In the genomic region with DNA sequence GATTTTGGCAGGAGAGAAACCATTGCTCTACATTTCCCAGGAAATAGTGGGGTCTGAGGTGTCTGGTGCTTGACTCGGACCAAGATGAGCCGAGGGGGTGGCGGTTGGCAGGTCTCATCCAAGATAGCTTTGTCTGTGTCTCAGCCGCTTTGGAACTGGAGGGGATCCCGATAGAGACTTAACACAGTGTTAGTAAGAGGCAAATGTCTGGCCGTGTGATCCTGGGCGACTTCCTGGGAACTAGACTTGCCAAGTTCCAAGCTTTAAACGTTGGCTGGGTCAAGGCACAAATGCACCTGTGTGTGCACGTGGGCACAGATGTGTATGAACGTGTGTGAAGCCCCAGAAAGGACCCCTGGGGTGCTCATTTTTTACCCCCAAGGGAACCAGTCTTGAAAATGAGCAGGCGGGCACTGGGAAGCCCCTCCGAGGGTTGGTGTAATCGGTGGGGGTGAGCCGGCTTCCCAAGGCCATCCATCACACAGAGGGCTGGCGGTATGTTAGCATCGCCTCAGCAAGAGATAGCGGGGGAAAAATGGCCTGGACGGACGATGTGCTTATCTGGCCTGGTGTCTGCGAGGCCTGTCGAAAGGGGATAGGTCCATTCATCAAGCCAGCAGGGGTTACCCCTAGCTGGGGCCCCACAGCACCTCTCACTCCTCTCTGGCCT, we compare ENCODE assay signal across 23 cellular contexts.
DNase-seq lines count a peak whose midpoint lies in the region; ATAC-seq, FAIRE-seq and TF ChIP-seq lines count a peak whose summit lies in the region.
"Had no signal": no experiment of that assay in that cellular context is flagged by ENCODE, and none has a peak within 500 bp of the region (broad histone marks: within the 10 kb centered on the region; RNA-seq: fewer than 3 reads in every experiment).

No MANE protein-coding gene starts in this region.

- no peak for DNase-seq in activated CD4-positive, alpha-beta T cell treated with anti-CD3 and anti-CD28 coated beads, Interleukin-2, amount 10 ng/mL, durations not matched to agents 7 days and 5 days
- no peak for DNase-seq in activated CD4-positive, alpha-beta T cell treated with anti-CD3 and anti-CD28 coated beads, Interleukin-2, amount 50 U/mL, for 1 hour
- DNase-seq in H1 (ENCODE audit: low read depth in 1 of 2, low spot score in 2 of 2) (no peak), HK-2 (ENCODE audit: unreplicated experiment) (no peak), NCI-H1105 (lab: John Stamatoyannopoulos, UW) (no peak)
- DNase-seq: AML-193; CD4-positive, CD25-positive, alpha-beta regulatory T cell; COR-L47; H7; KG1; MV-4-11; NCI-H1417; NCI-H187; NCI-H2107; NCI-H510A; NCI-H748 treated with DMSO at 0.1 percent for 48 hours; NK-92 treated with Interleukin-12 subunit alpha and Interleukin-12 subunit beta, amount 100 ng/mL, for 24 hours; RPMI8226 had no signal

- H3K36me3 ChIP-seq in H1 (ENCODE audit: control insufficient read depth in 2 of 4, insufficient read depth in 4 of 4, low read length in 3 of 4) (no peaks in the 10 kb centered on the region), mesodermal cell (ENCODE audit: control insufficient read depth, insufficient read depth, low read length) (no peaks in the 10 kb centered on the region), urinary bladder (ENCODE audit: insufficient read depth) (no peaks in the 10 kb centered on the region)

- TF ChIP-seq POLR2A in H1 (IDR thresholded peaks at IDR 0.05; ENCODE audit: control extremely low read depth in 1 of 2, low read depth in 2 of 2, low read length in 2 of 2) = no peak

- H3K27ac ChIP-seq in H1 (ENCODE audit: low read depth, low read length) (no peak overlapping the region), mesodermal cell (ENCODE audit: low read depth, low read length, severe bottlenecking) (peak overlapping the region; percentile 29), urinary bladder (ENCODE audit: low read depth) (peak overlapping the region; percentile 30)
- H3K27ac ChIP-seq: 22Rv1 had no signal

- no peak overlapping the region for H2AFZ ChIP-seq in H1 (ENCODE audit: low read length)

- no peaks in the 10 kb centered on the region for H3K27me3 ChIP-seq in H1 (replicated peaks in 1 of 4; ENCODE audit: control insufficient read depth in 3 of 4, extremely low read depth in 1 of 4, insufficient read depth in 3 of 4, low read length in 3 of 4)

- H3K56ac ChIP-seq in H1 (replicated peaks; ENCODE audit: insufficient read length, low read depth, low read length) = no peak overlapping the region

- peak overlapping the region; percentile 50 for H3K27ac Mint-ChIP-seq in activated CD4-positive, alpha-beta T cell treated with anti-CD3 and anti-CD28 coated beads, Interleukin-2, amount 10 ng/mL, durations not matched to agents 7 days and 5 days
- H3K27ac Mint-ChIP-seq: CD4-positive, CD25-positive, alpha-beta regulatory T cell had no signal

- no peak for TF ChIP-seq EP300 in H1 (IDR thresholded peaks at IDR 0.05; ENCODE audit: borderline replicate concordance in 1 of 2, low read depth in 2 of 2, low read length in 2 of 2)

- H3K4me3 Mint-ChIP-seq in activated CD4-positive, alpha-beta T cell treated with anti-CD3 and anti-CD28 coated beads, Interleukin-2, amount 10 ng/mL, durations not matched to agents 7 days and 5 days = no peak overlapping the region
- H3K4me3 Mint-ChIP-seq: CD4-positive, CD25-positive, alpha-beta regulatory T cell had no signal

- no peaks in the 10 kb centered on the region for H4K20me1 ChIP-seq in H1 (replicated peaks in 1 of 2; ENCODE audit: control insufficient read depth in 1 of 2, insufficient read depth in 2 of 2, low read length in 2 of 2)

- H4K5ac ChIP-seq in H1 (ENCODE audit: insufficient read length, low read depth, low read length) = no peak overlapping the region

- no peak overlapping the region for H4K91ac ChIP-seq in H1 (replicated peaks; ENCODE audit: insufficient read length, low read length)

- no peak for TF ChIP-seq CTCF in H1 (IDR thresholded peaks at IDR 0.05; ENCODE audit: control extremely low read depth in 1 of 3, insufficient read depth in 1 of 3, low read depth in 1 of 3, low read length in 3 of 3)

- H2AK5ac ChIP-seq in H1 (ENCODE audit: low read depth, low read length) = no peak overlapping the region

- no peaks in the 10 kb centered on the region for H3K23me2 ChIP-seq in H1 (ENCODE audit: low read depth, low read length)

- H3K79me1 ChIP-seq in H1 (ENCODE audit: low read depth, low read length) = no peaks in the 10 kb centered on the region

- no peak overlapping the region for H2BK15ac ChIP-seq in H1 (ENCODE audit: low read length)

- no peak overlapping the region for H3K14ac ChIP-seq in H1 (ENCODE audit: insufficient read length)

- no peak overlapping the region for H2BK5ac ChIP-seq in H1 (ENCODE audit: low read depth, low read length)

- no peak overlapping the region for H3K9ac ChIP-seq in H1 (replicated peaks in 1 of 4; ENCODE audit: extremely low read depth in 1 of 4, low read depth in 3 of 4, low read length in 3 of 4)

- no peak for FAIRE-seq in H1 (lab: Jason Lieb, UNC)
- FAIRE-seq: HepG2 had no signal

- ATAC-seq in GM21367 (IDR thresholded peaks at IDR 0.05; ENCODE audit: unreplicated experiment) = no peak
- ATAC-seq: HepG2 had no signal

- H3K4me3 ChIP-seq in H1 (ENCODE audit: extremely low read depth in 1 of 4, insufficient read depth in 2 of 4, low read depth in 3 of 4, low read length in 4 of 4) (no peak overlapping the region), mesodermal cell (ENCODE audit: extremely low read depth, insufficient read depth, low read length, poor library complexity, severe bottlenecking) (no peak overlapping the region), urinary bladder (ENCODE audit: low read depth, low read length) (no peak overlapping the region)

- peaks cover 0 to 8% (median 5%) of the 10 kb centered on the region in 4 experiments; a peak in 6 of 7 replicates for H3K4me1 ChIP-seq in H1 (replicated peaks in 1 of 4; ENCODE audit: control insufficient read depth in 3 of 4, insufficient read depth in 4 of 4, low read length in 3 of 4)
- H3K4me1 ChIP-seq in mesodermal cell (ENCODE audit: control insufficient read depth, insufficient read depth, low read length, poor library complexity, severe bottlenecking) = no peaks in the 10 kb centered on the region
- H3K4me1 ChIP-seq in urinary bladder (ENCODE audit: insufficient read depth) = no peaks in the 10 kb centered on the region

- peaks cover 49% of the 10 kb centered on the region for H3K4me1 Mint-ChIP-seq in activated CD4-positive, alpha-beta T cell treated with anti-CD3 and anti-CD28 coated beads, Interleukin-2, amount 10 ng/mL, durations not matched to agents 7 days and 5 days

- POLR2A ChIA-PET in activated CD4-positive, alpha-beta T cell treated with anti-CD3 and anti-CD28 coated beads, Interleukin-2, amount 10 ng/mL, durations not matched to agents 7 days and 5 days (lab: Charles Lee) = no interaction called here
- POLR2A ChIA-PET in H1 (lab: Charles Lee; ENCODE audit: partially characterized antibody) = interaction anchor here (0.6 kb wide), 1 partner anchor 24 kb away, joined by 3 read pairs; no protein-coding TSS in a partner anchor

- H3K4me2 ChIP-seq in H1 (ENCODE audit: insufficient read depth in 1 of 2, low read depth in 2 of 2, low read length in 2 of 2) = no peak overlapping the region

- CTCF ChIA-PET in activated CD4-positive, alpha-beta T cell treated with anti-CD3 and anti-CD28 coated beads, Interleukin-2, amount 10 ng/mL, durations not matched to agents 7 days and 5 days (lab: Charles Lee) = no interaction called here
- CTCF ChIA-PET in H1 (lab: Charles Lee; ENCODE audit: partially characterized antibody) = interaction anchor here (0.8 to 1.3 kb wide), 3 partner anchors 11 to 101 kb away, joined by 3 to 5 read pairs (median 3); no protein-coding TSS in a partner anchor

- H3K23ac ChIP-seq in H1 (ENCODE audit: insufficient read length) = no peak overlapping the region

- H3K4ac ChIP-seq in H1 (replicated peaks; ENCODE audit: insufficient read length, low read depth, low read length) = no peak overlapping the region

- H3K79me2 ChIP-seq in H1 (ENCODE audit: control insufficient read depth in 1 of 2, insufficient read depth in 2 of 2, low read length in 2 of 2) = no peaks in the 10 kb centered on the region

- H3K36me3 Mint-ChIP-seq in activated CD4-positive, alpha-beta T cell treated with anti-CD3 and anti-CD28 coated beads, Interleukin-2, amount 10 ng/mL, durations not matched to agents 7 days and 5 days (ENCODE audit: low read depth) = no peaks in the 10 kb centered on the region
- H3K36me3 Mint-ChIP-seq: CD4-positive, CD25-positive, alpha-beta regulatory T cell had no signal

- H3K9me3 ChIP-seq in H1 (ENCODE audit: insufficient read depth in 2 of 2, low read depth in 1 of 2, low read length in 1 of 2) = no peaks in the 10 kb centered on the region
- H3K9me3 ChIP-seq in mesodermal cell (ENCODE audit: control insufficient read depth, low read length) = no peaks in the 10 kb centered on the region

- no peak overlapping the region for H2BK12ac ChIP-seq in H1 (ENCODE audit: low read depth, low read length)

- 82% methylated on average over 21 of the region's 21 CpGs; no CpG with 5 or more reads in 1 of the 2 experiments for WGBS in H1 (ENCODE audit: extremely low coverage in 1 of 2, insufficient coverage in 1 of 2, insufficient read length in 1 of 2, insufficient replicate concordance in 2 of 2, low coverage in 1 of 2, low lambda C conversion rate in 2 of 2, missing lambda C conversion rate in 1 of 2), 2 experiments
- 87 to 92% methylated on average over 21 of the region's 21 CpGs for WGBS in mesodermal cell (ENCODE audit: insufficient coverage in 2 of 2), 2 experiments
- 68% methylated on average over 21 of the region's 21 CpGs for WGBS in urinary bladder

- TF ChIP-seq RAD21 in H1 (IDR thresholded peaks at IDR 0.05 in 1 of 2, conservative IDR thresholded peaks at IDR 0.05 in 1 of 2; ENCODE audit: low read depth in 2 of 2, low read length in 2 of 2) = no peak

- peak overlapping the region; percentile 19; the same call in 1 of the 2 replicates for H4K8ac ChIP-seq in H1 (ENCODE audit: extremely low read depth, insufficient read depth, low read length)

- H3K27me3 Mint-ChIP-seq in activated CD4-positive, alpha-beta T cell treated with anti-CD3 and anti-CD28 coated beads, Interleukin-2, amount 10 ng/mL, durations not matched to agents 7 days and 5 days = no peaks in the 10 kb centered on the region
- H3K27me3 Mint-ChIP-seq: CD4-positive, CD25-positive, alpha-beta regulatory T cell had no signal

- no peak overlapping the region for H2BK20ac ChIP-seq in H1 (ENCODE audit: low read length)

- H3K18ac ChIP-seq in H1 (ENCODE audit: extremely low read depth, low read length) = no peak overlapping the region

- H2BK120ac ChIP-seq in H1 (replicated peaks; ENCODE audit: low read depth, low read length) = no peak overlapping the region

- no peaks in the 10 kb centered on the region for H3K9me3 Mint-ChIP-seq in activated CD4-positive, alpha-beta T cell treated with anti-CD3 and anti-CD28 coated beads, Interleukin-2, amount 10 ng/mL, durations not matched to agents 7 days and 5 days
- H3K9me3 Mint-ChIP-seq: CD4-positive, CD25-positive, alpha-beta regulatory T cell had no signal

TF ChIP-seq in H1, 55 proteins besides CTCF, POLR2A, EP300 and RAD21 (continues in another document):
- TF ChIP-seq BRCA1 (IDR thresholded peaks at IDR 0.05; ENCODE audit: low read depth, low read length) (no peak), KDM4A (IDR thresholded peaks at IDR 0.05; ENCODE audit: low read depth, low read length, severe bottlenecking) (no peak)
